In the genomic region with DNA sequence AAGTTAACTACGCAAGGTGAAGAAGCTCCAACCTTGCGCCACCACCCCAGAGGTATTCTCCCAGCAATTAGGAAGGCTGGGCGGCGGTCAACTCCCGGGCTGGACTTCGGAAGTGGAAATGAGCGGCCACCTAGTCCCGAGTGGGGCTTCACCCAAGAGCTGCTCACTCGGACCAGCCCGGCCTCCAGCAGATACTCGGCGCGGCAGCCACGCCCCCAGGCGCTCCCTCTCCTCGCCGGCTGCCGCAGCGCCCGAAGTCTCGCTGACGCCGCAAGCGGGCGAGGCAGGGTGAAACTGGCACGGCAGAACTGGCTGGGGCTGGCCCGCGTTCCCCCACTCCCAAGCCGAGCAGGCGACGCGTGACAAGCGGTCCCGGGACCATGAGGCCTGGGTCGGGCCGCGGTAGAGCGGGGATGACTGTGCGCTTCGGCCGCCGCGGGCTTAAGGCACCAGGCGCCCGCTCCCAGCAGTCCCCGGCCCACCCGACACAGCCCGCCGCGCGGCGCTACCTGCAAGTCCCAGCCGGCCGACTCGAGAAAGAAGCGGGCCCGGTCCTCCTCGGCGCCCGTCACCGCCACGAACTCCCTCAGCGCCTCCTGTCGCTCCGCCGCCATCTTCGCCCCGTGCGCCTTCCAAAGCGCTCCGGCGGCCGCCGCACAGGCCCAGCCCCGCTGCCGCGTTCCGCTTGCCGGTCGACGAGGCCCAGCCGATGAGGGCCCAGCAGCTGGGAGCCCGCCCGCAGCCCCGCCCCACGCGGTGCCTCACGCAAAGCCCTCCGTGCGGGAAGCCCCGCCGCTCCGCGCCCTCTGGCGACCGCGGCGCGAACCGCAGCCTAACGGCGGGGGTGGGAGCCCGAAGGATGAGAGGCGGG, we compare ENCODE assay signal across 1 cellular context.
TF ChIP-seq lines count a peak whose summit lies in the region.

A gene (minus strand): TSS at position 639 of the 871 bp plus-strand sequence. CDS start 25 bp downstream, at position 614.

TF ChIP-seq in HepG2, 621 proteins besides CTCF, POLR2A, EP300 and RAD21 (continued from another document and continues in another):
- TF ChIP-seq, protein P1, sequence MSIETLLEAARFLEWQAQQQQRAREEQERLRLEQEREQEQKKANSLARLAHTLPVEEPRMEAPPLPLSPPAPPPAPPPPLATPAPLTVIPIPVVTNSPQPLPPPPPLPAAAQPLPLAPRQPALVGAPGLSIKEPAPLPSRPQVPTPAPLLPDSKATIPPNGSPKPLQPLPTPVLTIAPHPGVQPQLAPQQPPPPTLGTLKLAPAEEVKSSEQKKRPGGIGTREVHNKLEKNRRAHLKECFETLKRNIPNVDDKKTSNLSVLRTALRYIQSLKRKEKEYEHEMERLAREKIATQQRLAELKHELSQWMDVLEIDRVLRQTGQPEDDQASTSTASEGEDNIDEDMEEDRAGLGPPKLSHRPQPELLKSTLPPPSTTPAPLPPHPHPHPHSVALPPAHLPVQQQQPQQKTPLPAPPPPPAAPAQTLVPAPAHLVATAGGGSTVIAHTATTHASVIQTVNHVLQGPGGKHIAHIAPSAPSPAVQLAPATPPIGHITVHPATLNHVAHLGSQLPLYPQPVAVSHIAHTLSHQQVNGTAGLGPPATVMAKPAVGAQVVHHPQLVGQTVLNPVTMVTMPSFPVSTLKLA (IDR thresholded peaks at IDR 0.05), result no peak; the same call in 1 of the 2 replicates
- TF ChIP-seq ZSCAN22 (CRISPR knock-in tag; IDR thresholded peaks at IDR 0.05) (peak; percentile 88), HNF4G (IDR thresholded peaks at IDR 0.05; ENCODE audit: borderline replicate concordance, low read depth, low read length) (peak; percentile 40; the same call in 1 of the 2 replicates), HNF4G (CRISPR knock-in tag; IDR thresholded peaks at IDR 0.05; ENCODE audit: borderline replicate concordance, low read depth) (peak; percentile 90; the same call in 1 of the 2 replicates), PAF1 (CRISPR knock-in tag; IDR thresholded peaks at IDR 0.05) (no peak), LCORL (IDR thresholded peaks at IDR 0.05) (no peak), LCORL (CRISPR knock-in tag; IDR thresholded peaks at IDR 0.05) (peak; percentile 66), MAF1 (CRISPR knock-in tag; IDR thresholded peaks at IDR 0.05; ENCODE audit: borderline replicate concordance) (peak; percentile 97), TEAD3 (CRISPR knock-in tag; optimal IDR thresholded peaks at IDR 0.05; ENCODE audit: borderline replicate concordance) (peak; percentile 63), SOX13 (IDR thresholded peaks at IDR 0.05) (no peak), SOX13 (CRISPR knock-in tag; conservative IDR thresholded peaks at IDR 0.05 in 1 of 2, IDR thresholded peaks at IDR 0.05 in 1 of 2) (peak in 1 of 2 experiments; percentile 32; a peak in 2 of 4 replicates), ZNF747 (CRISPR knock-in tag; IDR thresholded peaks at IDR 0.05; ENCODE audit: borderline replicate concordance) (peak; percentile 88; the same call in 1 of the 2 replicates), MAZ (IDR thresholded peaks at IDR 0.05; ENCODE audit: borderline replicate concordance, low read depth, low read length) (peak; percentile 100), MAZ (CRISPR knock-in tag; IDR thresholded peaks at IDR 0.05; ENCODE audit: low read depth) (peak; percentile 100), ZNF709 (CRISPR knock-in tag; IDR thresholded peaks at IDR 0.05) (peak; percentile 90), MAFF (IDR thresholded peaks at IDR 0.05; ENCODE audit: low read depth, low read length) (peak; percentile 15; the same call in 1 of the 2 replicates), SRY (CRISPR knock-in tag; IDR thresholded peaks at IDR 0.05) (peak; percentile 99), HIVEP1 (CRISPR knock-in tag; IDR thresholded peaks at IDR 0.05) (peak; percentile 74; the same call in 1 of the 2 replicates), BORCS8-MEF2B (CRISPR knock-in tag; IDR thresholded peaks at IDR 0.05) (peak; percentile 96), ZBTB8A (CRISPR knock-in tag; IDR thresholded peaks at IDR 0.05; ENCODE audit: borderline replicate concordance, low read depth) (peak; percentile 57; the same call in 1 of the 2 replicates), PAX8 (CRISPR knock-in tag; IDR thresholded peaks at IDR 0.05; ENCODE audit: borderline replicate concordance) (peak; percentile 96), ZNF879 (CRISPR knock-in tag; IDR thresholded peaks at IDR 0.05) (peak; percentile 90), SNRNP70 (IDR thresholded peaks at IDR 0.05; ENCODE audit: low read depth, low read length) (no peak), SPEN (CRISPR knock-in tag; IDR thresholded peaks at IDR 0.05; ENCODE audit: low read depth) (peak; percentile 100), MXD4 (CRISPR knock-in tag; IDR thresholded peaks at IDR 0.05) (peak; percentile 96), RBM22 (optimal IDR thresholded peaks at IDR 0.05; ENCODE audit: low read length) (peak; percentile 64), SNAI1 (CRISPR knock-in tag; IDR thresholded peaks at IDR 0.05; ENCODE audit: borderline replicate concordance) (no peak), DPF2 (CRISPR knock-in tag; IDR thresholded peaks at IDR 0.05; ENCODE audit: borderline replicate concordance, low read depth) (0 out of 2 replicates have a peak, but pooled peaks have one; percentile 40), ZNF567 (CRISPR knock-in tag; IDR thresholded peaks at IDR 0.05; ENCODE audit: borderline replicate concordance) (peak; percentile 89; the same call in 1 of the 2 replicates), ZSCAN31 (CRISPR knock-in tag; IDR thresholded peaks at IDR 0.05; ENCODE audit: low read depth) (peak; percentile 99), EEA1 (CRISPR knock-in tag; IDR thresholded peaks at IDR 0.05; ENCODE audit: borderline replicate concordance) (peak; percentile 98; the same call in 1 of the 2 replicates), ZNF550 (CRISPR knock-in tag; IDR thresholded peaks at IDR 0.05; ENCODE audit: borderline replicate concordance) (peak; percentile 83; the same call in 1 of the 2 replicates), MAFG (CRISPR knock-in tag; IDR thresholded peaks at IDR 0.05) (peak; percentile 85), MBD4 (IDR thresholded peaks at IDR 0.05; ENCODE audit: borderline replicate concordance, low read length) (no peak), ZC3H13 (CRISPR knock-in tag; IDR thresholded peaks at IDR 0.05) (peak; percentile 98)
- TF ChIP-seq, protein P2, sequence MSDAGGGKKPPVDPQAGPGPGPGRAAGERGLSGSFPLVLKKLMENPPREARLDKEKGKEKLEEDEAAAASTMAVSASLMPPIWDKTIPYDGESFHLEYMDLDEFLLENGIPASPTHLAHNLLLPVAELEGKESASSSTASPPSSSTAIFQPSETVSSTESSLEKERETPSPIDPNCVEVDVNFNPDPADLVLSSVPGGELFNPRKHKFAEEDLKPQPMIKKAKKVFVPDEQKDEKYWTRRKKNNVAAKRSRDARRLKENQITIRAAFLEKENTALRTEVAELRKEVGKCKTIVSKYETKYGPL (CRISPR knock-in tag; IDR thresholded peaks at IDR 0.05), result no peak; the same call in 1 of the 2 replicates
- TF ChIP-seq, protein P3, sequence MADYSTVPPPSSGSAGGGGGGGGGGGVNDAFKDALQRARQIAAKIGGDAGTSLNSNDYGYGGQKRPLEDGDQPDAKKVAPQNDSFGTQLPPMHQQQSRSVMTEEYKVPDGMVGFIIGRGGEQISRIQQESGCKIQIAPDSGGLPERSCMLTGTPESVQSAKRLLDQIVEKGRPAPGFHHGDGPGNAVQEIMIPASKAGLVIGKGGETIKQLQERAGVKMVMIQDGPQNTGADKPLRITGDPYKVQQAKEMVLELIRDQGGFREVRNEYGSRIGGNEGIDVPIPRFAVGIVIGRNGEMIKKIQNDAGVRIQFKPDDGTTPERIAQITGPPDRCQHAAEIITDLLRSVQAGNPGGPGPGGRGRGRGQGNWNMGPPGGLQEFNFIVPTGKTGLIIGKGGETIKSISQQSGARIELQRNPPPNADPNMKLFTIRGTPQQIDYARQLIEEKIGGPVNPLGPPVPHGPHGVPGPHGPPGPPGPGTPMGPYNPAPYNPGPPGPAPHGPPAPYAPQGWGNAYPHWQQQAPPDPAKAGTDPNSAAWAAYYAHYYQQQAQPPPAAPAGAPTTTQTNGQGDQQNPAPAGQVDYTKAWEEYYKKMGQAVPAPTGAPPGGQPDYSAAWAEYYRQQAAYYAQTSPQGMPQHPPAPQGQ (CRISPR knock-in tag; IDR thresholded peaks at IDR 0.05; ENCODE audit: borderline replicate concordance), result peak; percentile 91; the same call in 1 of the 2 replicates
- TF ChIP-seq, protein P4, sequence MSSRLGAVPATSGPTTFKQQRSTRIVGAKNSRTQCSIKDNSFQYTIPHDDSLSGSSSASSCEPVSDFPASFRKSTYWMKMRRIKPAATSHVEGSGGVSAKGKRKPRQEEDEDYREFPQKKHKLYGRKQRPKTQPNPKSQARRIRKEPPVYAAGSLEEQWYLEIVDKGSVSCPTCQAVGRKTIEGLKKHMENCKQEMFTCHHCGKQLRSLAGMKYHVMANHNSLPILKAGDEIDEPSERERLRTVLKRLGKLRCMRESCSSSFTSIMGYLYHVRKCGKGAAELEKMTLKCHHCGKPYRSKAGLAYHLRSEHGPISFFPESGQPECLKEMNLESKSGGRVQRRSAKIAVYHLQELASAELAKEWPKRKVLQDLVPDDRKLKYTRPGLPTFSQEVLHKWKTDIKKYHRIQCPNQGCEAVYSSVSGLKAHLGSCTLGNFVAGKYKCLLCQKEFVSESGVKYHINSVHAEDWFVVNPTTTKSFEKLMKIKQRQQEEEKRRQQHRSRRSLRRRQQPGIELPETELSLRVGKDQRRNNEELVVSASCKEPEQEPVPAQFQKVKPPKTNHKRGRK (CRISPR knock-in tag; IDR thresholded peaks at IDR 0.05), result peak; percentile 75; the same call in 1 of the 2 replicates
- TF ChIP-seq, protein P5, sequence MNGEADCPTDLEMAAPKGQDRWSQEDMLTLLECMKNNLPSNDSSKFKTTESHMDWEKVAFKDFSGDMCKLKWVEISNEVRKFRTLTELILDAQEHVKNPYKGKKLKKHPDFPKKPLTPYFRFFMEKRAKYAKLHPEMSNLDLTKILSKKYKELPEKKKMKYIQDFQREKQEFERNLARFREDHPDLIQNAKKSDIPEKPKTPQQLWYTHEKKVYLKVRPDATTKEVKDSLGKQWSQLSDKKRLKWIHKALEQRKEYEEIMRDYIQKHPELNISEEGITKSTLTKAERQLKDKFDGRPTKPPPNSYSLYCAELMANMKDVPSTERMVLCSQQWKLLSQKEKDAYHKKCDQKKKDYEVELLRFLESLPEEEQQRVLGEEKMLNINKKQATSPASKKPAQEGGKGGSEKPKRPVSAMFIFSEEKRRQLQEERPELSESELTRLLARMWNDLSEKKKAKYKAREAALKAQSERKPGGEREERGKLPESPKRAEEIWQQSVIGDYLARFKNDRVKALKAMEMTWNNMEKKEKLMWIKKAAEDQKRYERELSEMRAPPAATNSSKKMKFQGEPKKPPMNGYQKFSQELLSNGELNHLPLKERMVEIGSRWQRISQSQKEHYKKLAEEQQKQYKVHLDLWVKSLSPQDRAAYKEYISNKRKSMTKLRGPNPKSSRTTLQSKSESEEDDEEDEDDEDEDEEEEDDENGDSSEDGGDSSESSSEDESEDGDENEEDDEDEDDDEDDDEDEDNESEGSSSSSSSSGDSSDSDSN (CRISPR knock-in tag; IDR thresholded peaks at IDR 0.05), result peak; percentile 99
- TF ChIP-seq, protein P6, sequence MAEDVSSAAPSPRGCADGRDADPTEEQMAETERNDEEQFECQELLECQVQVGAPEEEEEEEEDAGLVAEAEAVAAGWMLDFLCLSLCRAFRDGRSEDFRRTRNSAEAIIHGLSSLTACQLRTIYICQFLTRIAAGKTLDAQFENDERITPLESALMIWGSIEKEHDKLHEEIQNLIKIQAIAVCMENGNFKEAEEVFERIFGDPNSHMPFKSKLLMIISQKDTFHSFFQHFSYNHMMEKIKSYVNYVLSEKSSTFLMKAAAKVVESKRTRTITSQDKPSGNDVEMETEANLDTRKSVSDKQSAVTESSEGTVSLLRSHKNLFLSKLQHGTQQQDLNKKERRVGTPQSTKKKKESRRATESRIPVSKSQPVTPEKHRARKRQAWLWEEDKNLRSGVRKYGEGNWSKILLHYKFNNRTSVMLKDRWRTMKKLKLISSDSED (CRISPR knock-in tag; IDR thresholded peaks at IDR 0.05), result peak; percentile 96
- TF ChIP-seq, protein P7, sequence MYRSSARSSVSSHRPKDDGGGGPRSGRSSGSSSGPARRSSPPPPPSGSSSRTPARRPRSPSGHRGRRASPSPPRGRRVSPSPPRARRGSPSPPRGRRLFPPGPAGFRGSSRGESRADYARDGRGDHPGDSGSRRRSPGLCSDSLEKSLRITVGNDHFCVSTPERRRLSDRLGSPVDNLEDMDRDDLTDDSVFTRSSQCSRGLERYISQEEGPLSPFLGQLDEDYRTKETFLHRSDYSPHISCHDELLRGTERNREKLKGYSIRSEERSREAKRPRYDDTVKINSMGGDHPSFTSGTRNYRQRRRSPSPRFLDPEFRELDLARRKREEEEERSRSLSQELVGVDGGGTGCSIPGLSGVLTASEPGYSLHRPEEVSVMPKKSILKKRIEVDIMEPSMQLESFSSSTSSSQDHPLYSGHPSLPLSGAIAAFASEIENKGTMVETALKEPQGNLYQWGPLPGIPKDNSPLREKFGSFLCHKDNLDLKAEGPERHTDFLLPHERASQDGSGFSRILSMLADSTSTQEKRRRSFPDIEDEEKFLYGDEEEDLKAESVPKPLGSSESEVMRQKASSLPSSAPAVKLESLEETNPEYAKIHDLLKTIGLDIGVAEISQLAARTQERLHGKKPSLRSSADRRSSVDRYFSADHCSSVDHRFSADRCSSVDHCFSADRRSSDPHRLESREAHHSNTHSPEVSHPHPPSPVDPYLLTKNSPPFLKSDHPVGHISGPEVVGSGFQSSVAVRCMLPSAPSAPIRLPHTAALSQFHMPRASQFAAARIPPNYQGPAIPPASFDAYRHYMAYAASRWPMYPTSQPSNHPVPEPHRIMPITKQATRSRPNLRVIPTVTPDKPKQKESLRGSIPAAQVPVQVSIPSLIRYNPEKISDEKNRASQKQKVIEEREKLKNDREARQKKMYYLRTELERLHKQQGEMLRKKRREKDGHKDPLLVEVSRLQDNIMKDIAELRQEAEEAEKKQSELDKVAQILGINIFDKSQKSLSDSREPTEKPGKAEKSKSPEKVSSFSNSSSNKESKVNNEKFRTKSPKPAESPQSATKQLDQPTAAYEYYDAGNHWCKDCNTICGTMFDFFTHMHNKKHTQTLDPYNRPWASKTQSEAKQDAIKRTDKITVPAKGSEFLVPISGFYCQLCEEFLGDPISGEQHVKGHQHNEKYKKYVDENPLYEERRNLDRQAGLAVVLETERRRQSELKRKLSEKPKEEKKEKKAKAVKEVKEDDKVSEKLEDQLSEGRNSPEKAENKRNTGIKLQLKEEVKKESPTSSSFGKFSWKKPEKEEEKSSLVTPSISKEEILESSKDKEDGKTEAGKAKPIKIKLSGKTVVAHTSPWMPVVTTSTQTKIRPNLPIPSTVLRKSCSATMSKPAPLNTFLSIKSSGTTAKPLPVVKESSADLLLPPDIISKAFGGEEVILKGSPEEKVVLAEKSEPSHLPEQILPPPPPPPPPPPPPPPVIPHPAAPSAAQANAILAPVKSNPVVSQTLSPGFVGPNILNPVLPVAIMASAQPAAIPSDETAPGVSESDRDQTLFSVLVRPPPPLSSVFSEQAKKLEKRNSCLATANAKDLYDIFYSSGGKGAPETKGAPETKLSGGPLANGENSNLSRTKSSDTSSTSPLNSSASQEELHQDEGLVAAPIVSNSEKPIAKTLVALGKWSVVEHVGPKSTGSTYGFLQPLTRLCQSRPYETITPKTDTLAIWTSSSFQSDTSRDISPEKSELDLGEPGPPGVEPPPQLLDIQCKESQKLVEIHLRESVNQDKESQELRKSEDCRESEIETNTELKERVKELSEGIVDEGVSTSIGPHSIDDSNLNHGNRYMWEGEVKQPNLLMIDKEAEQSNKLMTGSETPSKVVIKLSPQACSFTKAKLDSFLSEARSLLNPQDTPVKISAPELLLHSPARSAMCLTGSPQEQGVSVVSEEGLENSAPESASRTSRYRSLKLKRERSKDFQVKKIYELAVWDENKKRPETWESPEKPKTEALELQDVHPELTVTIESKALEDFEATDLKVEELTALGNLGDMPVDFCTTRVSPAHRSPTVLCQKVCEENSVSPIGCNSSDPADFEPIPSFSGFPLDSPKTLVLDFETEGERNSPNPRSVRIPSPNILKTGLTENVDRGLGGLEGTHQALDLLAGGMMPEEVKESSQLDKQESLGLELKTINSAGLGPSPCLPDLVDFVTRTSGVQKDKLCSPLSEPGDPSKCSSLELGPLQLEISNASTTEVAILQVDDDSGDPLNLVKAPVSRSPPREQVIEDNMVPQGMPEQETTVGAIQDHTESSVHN (CRISPR knock-in tag; IDR thresholded peaks at IDR 0.05), result peak; percentile 96
